ENCODE assay signal across 2 cellular contexts in the genomic region with DNA sequence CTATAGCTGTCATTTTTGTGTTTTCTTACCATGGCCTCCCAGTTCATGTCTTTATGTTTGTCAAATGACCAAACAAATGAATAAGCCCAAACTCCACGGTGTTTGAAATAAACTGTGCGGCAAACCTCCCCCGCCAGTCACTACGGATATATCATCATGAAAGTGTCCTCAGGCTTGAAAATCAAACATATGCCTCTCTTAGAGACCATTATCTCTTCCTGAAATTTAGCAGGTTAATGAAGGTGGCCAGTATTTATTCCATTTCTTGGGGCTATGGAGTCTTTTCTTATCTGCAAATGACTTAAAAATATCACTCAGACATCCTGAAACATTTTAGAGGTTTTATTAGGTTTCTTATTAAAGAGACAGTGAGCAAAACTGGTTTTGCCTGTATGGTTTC.
TF ChIP-seq lines count a peak whose summit lies in the region.

No MANE protein-coding gene starts in this region.

TF ChIP-seq in IMR-90, 13 proteins besides CTCF, POLR2A, EP300 and RAD21:
- TF ChIP-seq FOS (IDR thresholded peaks at IDR 0.05; ENCODE audit: low read depth, low read length): no peak
- TF ChIP-seq SMC3 (IDR thresholded peaks at IDR 0.05; ENCODE audit: low read depth, low read length): no peak
- TF ChIP-seq CHD1 (IDR thresholded peaks at IDR 0.05; ENCODE audit: low read depth, low read length): no peak
- TF ChIP-seq BHLHE40 (IDR thresholded peaks at IDR 0.05; ENCODE audit: low read depth, low read length): no peak
- TF ChIP-seq MXI1 (IDR thresholded peaks at IDR 0.05; ENCODE audit: borderline replicate concordance, low read depth, low read length): no peak
- TF ChIP-seq USF2 (IDR thresholded peaks at IDR 0.05; ENCODE audit: low read depth, low read length): no peak
- no peak for TF ChIP-seq MAZ (IDR thresholded peaks at IDR 0.05; ENCODE audit: borderline replicate concordance, low read depth, low read length)
- TF ChIP-seq MAFK (IDR thresholded peaks at IDR 0.05; ENCODE audit: low read depth, low read length): no peak
- TF ChIP-seq RCOR1 (IDR thresholded peaks at IDR 0.05; ENCODE audit: insufficient replicate concordance, low read length): no peak
- TF ChIP-seq CEBPB (IDR thresholded peaks at IDR 0.05; ENCODE audit: low read depth, low read length): no peak
- TF ChIP-seq NFE2L2 (IDR thresholded peaks at IDR 0.05; ENCODE audit: low read depth, low read length): no peak
- TF ChIP-seq RFX5 (IDR thresholded peaks at IDR 0.05; ENCODE audit: low read depth, low read length): no peak
- TF ChIP-seq ELK1 (IDR thresholded peaks at IDR 0.05; ENCODE audit: borderline replicate concordance, low read depth, low read length): no peak

TF ChIP-seq in H1, 55 proteins besides CTCF, POLR2A, EP300 and RAD21:
- no peak for TF ChIP-seq ASH2L (IDR thresholded peaks at IDR 0.05; ENCODE audit: low read length)
- TF ChIP-seq KDM5A (IDR thresholded peaks at IDR 0.05; ENCODE audit: low read length): no peak
- TF ChIP-seq KDM1A (IDR thresholded peaks at IDR 0.05; ENCODE audit: borderline replicate concordance, low read length): no peak
- TF ChIP-seq JUN (IDR thresholded peaks at IDR 0.05; ENCODE audit: low read depth, low read length): no peak
- TF ChIP-seq TCF12 (IDR thresholded peaks at IDR 0.05; ENCODE audit: low read depth, low read length): no peak
- no peak for TF ChIP-seq NRF1 (IDR thresholded peaks at IDR 0.05; ENCODE audit: low read depth, low read length)
- no peak for TF ChIP-seq CHD1 (IDR thresholded peaks at IDR 0.05; ENCODE audit: low read depth, low read length)
- TF ChIP-seq BCL11A (IDR thresholded peaks at IDR 0.05; ENCODE audit: low read depth in 2 of 2, low read length in 2 of 2): no peak
- TF ChIP-seq, protein P1, sequence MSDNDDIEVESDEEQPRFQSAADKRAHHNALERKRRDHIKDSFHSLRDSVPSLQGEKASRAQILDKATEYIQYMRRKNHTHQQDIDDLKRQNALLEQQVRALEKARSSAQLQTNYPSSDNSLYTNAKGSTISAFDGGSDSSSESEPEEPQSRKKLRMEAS (IDR thresholded peaks at IDR 0.05): no peak
- TF ChIP-seq SIX5 (IDR thresholded peaks at IDR 0.05; ENCODE audit: low read depth, low read length): no peak
- TF ChIP-seq YY1 (IDR thresholded peaks at IDR 0.05; ENCODE audit: low read depth, low read length): no peak
- TF ChIP-seq CBX8 (IDR thresholded peaks at IDR 0.05; ENCODE audit: borderline replicate concordance, low read depth, low read length): no peak
- no peak for TF ChIP-seq TBP (IDR thresholded peaks at IDR 0.05; ENCODE audit: low read depth, low read length)
- no peak for TF ChIP-seq BACH1 (IDR thresholded peaks at IDR 0.05; ENCODE audit: low read length)
